Comparison of ENCODE assay signal across 17 cellular contexts in genomic region chr16:75114179-75114945, GRCh38.
"Had no signal": no experiment of that assay in that cellular context is flagged by ENCODE, and none has a peak within 500 bp of the region (broad histone marks: within the 10 kb centered on the region; RNA-seq: fewer than 3 reads in every experiment).

No MANE protein-coding gene starts in this region.

- H3K4me3 ChIP-seq: mucosa of descending colon had no signal

- H3K9me3 ChIP-seq: mucosa of descending colon, testis had no signal

- DNase-seq: activated CD4-positive, alpha-beta T cell treated with anti-CD3 and anti-CD28 coated beads, Interleukin-2, amount 50 U/mL, for 4 hours; activated effector memory CD4-positive, alpha-beta T cell treated with anti-CD3 and anti-CD28 coated beads, Interleukin-2, amount 50 U/mL, for 16 hours; activated T-cell treated with anti-CD3 and anti-CD28 coated beads, Interleukin-2, amount 50 U/mL, for 1 hour; amniotic stem cell; cerebellar nuclear complex; effector memory CD8-positive, alpha-beta T cell; left colon; mammary epithelial cell; natural killer cell; occipital lobe; stimulated activated CD4-positive, alpha-beta T cell treated with anti-CD3 and anti-CD28 coated beads, Interleukin-4, amount 100 ng/mL, for 4 hours; stimulated activated naive CD8-positive, alpha-beta T cell treated with anti-CD3 and anti-CD28 coated beads, Interleukin-15, amount 100 ng/mL, for 72 hours; T-helper 17 cell; testis had no signal

- H3K27ac ChIP-seq: testis had no signal

- H3K27me3 ChIP-seq: testis had no signal

- ATAC-seq: activated CD4-positive, CD25-positive, alpha-beta regulatory T cell treated with anti-CD3 and anti-CD28 coated beads, Interleukin-2, amount 50 U/mL, for 24 hours; activated naive CD4-positive, alpha-beta T cell treated with anti-CD3 and anti-CD28 coated beads, Interleukin-2, amount 50 U/mL, for 72 hours; effector memory CD8-positive, alpha-beta T cell; left colon; mucosa of descending colon; natural killer cell; T-helper 17 cell had no signal
